In genomic region chr7:128497405-128497804, GRCh38 we compare ENCODE assay signal across 26 cellular contexts.
"Had no signal": no experiment of that assay in that cellular context is flagged by ENCODE, and none has a peak within 500 bp of the region (broad histone marks: within the 10 kb centered on the region; RNA-seq: fewer than 3 reads in every experiment).

No MANE protein-coding gene starts in this region.

- DNase-seq: head of caudate nucleus; hippocampal formation; immature natural killer cell; kidney; left ventricle myocardium inferior; mesendoderm; midbrain; mucosa of descending colon; naive thymus-derived CD4-positive, alpha-beta T cell; ovary; retina; right cardiac atrium; stimulated activated CD4-positive, alpha-beta T cell treated with anti-CD3 and anti-CD28 coated beads, Interleukin-4, amount 100 ng/mL, for 24 hours; stimulated activated naive CD4-positive, alpha-beta T cell treated with Interleukin-2 at 50 U/mL for 16 hours; stimulated activated naive CD8-positive, alpha-beta T cell treated with anti-CD3 and anti-CD28 coated beads, Interleukin-15, amount 100 ng/mL, for 72 hours; substantia nigra; upper lobe of left lung had no signal

- H3K27me3 Mint-ChIP-seq: naive thymus-derived CD4-positive, alpha-beta T cell; natural killer cell treated with Interleukin-12 subunit alpha and Interleukin-12 subunit beta and Interleukin-15 and Interleukin-18, amount 100 ng/mL, for 72 hours; stimulated activated naive CD8-positive, alpha-beta T cell treated with anti-CD3 and anti-CD28 coated beads, Interleukin-15, amount 100 ng/mL, for 72 hours had no signal

- H3K4me3 ChIP-seq: left ventricle myocardium inferior, lung, mucosa of descending colon, ovary, prostate gland, skin epidermis, tibial nerve, upper lobe of left lung had no signal

- FAIRE-seq: islet of Langerhans, kidney, urothelium cell line had no signal

- ATAC-seq: mucosa of descending colon; naive thymus-derived CD4-positive, alpha-beta T cell; natural killer cell treated with Interleukin-12 subunit alpha and Interleukin-12 subunit beta and Interleukin-15 and Interleukin-18, amount 100 ng/mL, for 72 hours; right cardiac atrium; sciatic nerve; stimulated activated effector memory CD8-positive, alpha-beta T cell treated with anti-CD3 and anti-CD28 coated beads, Interleukin-12 subunit alpha, Interleukin-12 subunit beta, amount 100 ng/mL, for 72 hours; stimulated activated naive CD8-positive, alpha-beta T cell treated with anti-CD3 and anti-CD28 coated beads, Interleukin-15, amount 100 ng/mL, for 72 hours had no signal

- H3K27me3 ChIP-seq: ovary, tibial nerve, upper lobe of left lung had no signal

- H3K27ac ChIP-seq: left ventricle myocardium inferior, ovary, prostate gland, skin epidermis, tibial nerve, upper lobe of left lung had no signal

- H3K4me3 Mint-ChIP-seq: immature natural killer cell; naive thymus-derived CD4-positive, alpha-beta T cell; natural killer cell treated with Interleukin-12 subunit alpha and Interleukin-12 subunit beta and Interleukin-15 and Interleukin-18, amount 100 ng/mL, for 72 hours; stimulated activated effector memory CD8-positive, alpha-beta T cell treated with anti-CD3 and anti-CD28 coated beads, Interleukin-12 subunit alpha, Interleukin-12 subunit beta, amount 100 ng/mL, for 72 hours; stimulated activated naive CD8-positive, alpha-beta T cell treated with anti-CD3 and anti-CD28 coated beads, Interleukin-15, amount 100 ng/mL, for 72 hours had no signal

- H3K4me1 ChIP-seq: left ventricle myocardium inferior, prostate gland, tibial nerve, upper lobe of left lung had no signal

- H3K9me3 Mint-ChIP-seq: immature natural killer cell; naive thymus-derived CD4-positive, alpha-beta T cell; natural killer cell treated with Interleukin-12 subunit alpha and Interleukin-12 subunit beta and Interleukin-15 and Interleukin-18, amount 100 ng/mL, for 72 hours; stimulated activated effector memory CD8-positive, alpha-beta T cell treated with anti-CD3 and anti-CD28 coated beads, Interleukin-12 subunit alpha, Interleukin-12 subunit beta, amount 100 ng/mL, for 72 hours; stimulated activated naive CD8-positive, alpha-beta T cell treated with anti-CD3 and anti-CD28 coated beads, Interleukin-15, amount 100 ng/mL, for 72 hours had no signal

- H3K9me3 ChIP-seq: left ventricle myocardium inferior, mucosa of descending colon, ovary, prostate gland, tibial nerve, upper lobe of left lung had no signal

- H3K27ac Mint-ChIP-seq: naive thymus-derived CD4-positive, alpha-beta T cell; natural killer cell treated with Interleukin-12 subunit alpha and Interleukin-12 subunit beta and Interleukin-15 and Interleukin-18, amount 100 ng/mL, for 72 hours; stimulated activated effector memory CD8-positive, alpha-beta T cell treated with anti-CD3 and anti-CD28 coated beads, Interleukin-12 subunit alpha, Interleukin-12 subunit beta, amount 100 ng/mL, for 72 hours; stimulated activated naive CD8-positive, alpha-beta T cell treated with anti-CD3 and anti-CD28 coated beads, Interleukin-15, amount 100 ng/mL, for 72 hours had no signal

- H3K4me1 Mint-ChIP-seq: immature natural killer cell; naive thymus-derived CD4-positive, alpha-beta T cell; stimulated activated effector memory CD8-positive, alpha-beta T cell treated with anti-CD3 and anti-CD28 coated beads, Interleukin-12 subunit alpha, Interleukin-12 subunit beta, amount 100 ng/mL, for 72 hours; stimulated activated naive CD8-positive, alpha-beta T cell treated with anti-CD3 and anti-CD28 coated beads, Interleukin-15, amount 100 ng/mL, for 72 hours had no signal

- H3K36me3 ChIP-seq: ovary, prostate gland had no signal
